ENCODE assay signal across 8 cellular contexts in genomic region chr19:1173845-1174809, GRCh38. TPM values are rescaled to one million over a fixed set of nuclear protein-coding genes. Genes with fewer than 3 reads are reported as not detected.
DNase-seq lines count a peak whose midpoint lies in the region; ATAC-seq, FAIRE-seq and TF ChIP-seq lines count a peak whose summit lies in the region.

TSS of gene SBNO2 (minus strand) at chr19:1174268. CDS start at chr19:1154276, 19,992 bp downstream.

- peak within 1 kb of the TSS; percentile 96 for H3K4me2 ChIP-seq in HCT116 (ENCODE audit: low read length)

- no peak for TF ChIP-seq RAD21 in HCT116 (IDR thresholded peaks at IDR 0.05; ENCODE audit: low read depth)

- TF ChIP-seq CTCF in HCT116 (IDR thresholded peaks at IDR 0.05 in 2 of 3, conservative IDR thresholded peaks at IDR 0.05 in 1 of 3; ENCODE audit: borderline replicate concordance in 1 of 3, insufficient read depth in 1 of 3, low read depth in 2 of 3, low read length in 2 of 3) (no peak), right atrium auricular region (IDR thresholded peaks at IDR 0.05) (no peak)

- TF ChIP-seq POLR2A in HCT116 (IDR thresholded peaks at IDR 0.05; ENCODE audit: borderline replicate concordance, extremely low read depth, insufficient read depth, insufficient read length) = peak; percentile 71

- H3K9me2 ChIP-seq in HCT116 (ENCODE audit: insufficient read depth) = no peaks in the 10 kb centered on the region

- H3K9me3 ChIP-seq in HCT116 (ENCODE audit: control insufficient read depth in 1 of 2, insufficient read depth in 1 of 2, low read depth in 1 of 2, low read length in 2 of 2) (no peaks in the 10 kb centered on the region), right atrium auricular region (no peaks in the 10 kb centered on the region)

- CTCF ChIA-PET in HCT116 (lab: Charles Lee) = interaction anchor here (0.5 kb wide), 1 partner anchor 404 kb away, joined by 4 read pairs; no protein-coding TSS in a partner anchor

- no peak within 1 kb of the TSS for H2AFZ ChIP-seq in HCT116 (ENCODE audit: low read depth, low read length, poor library complexity, severe bottlenecking)

- H3K79me2 ChIP-seq in HCT116 (ENCODE audit: insufficient read depth, low read length) = peaks cover 49% of the 10 kb centered on the region

- POLR2A ChIA-PET in HCT116 (lab: Charles Lee) = no interaction called here

- H3K27ac ChIP-seq in HCT116 (ENCODE audit: low read depth, low read length) (peak within 1 kb of the TSS; percentile 92), right atrium auricular region (peak within 1 kb of the TSS; percentile 85 to 90)

- no TSS peak for BruUV-seq in HCT116 (replicated peaks; lab: Mats Ljungman, UMichigan)

- H3K27me3 ChIP-seq in HCT116 (ENCODE audit: insufficient read depth, low read length) (no peaks in the 10 kb centered on the region), right atrium auricular region (no peaks in the 10 kb centered on the region)

- ATAC-seq in HCT116 = peak; percentile 65

- H3K36me3 ChIP-seq in HCT116 (ENCODE audit: control insufficient read depth in 1 of 2, insufficient read depth in 2 of 2, low read length in 2 of 2) (peaks cover 0 to 7% of the 10 kb centered on the region in 2 experiments; a peak in 1 of 4 replicates), right atrium auricular region (no peaks in the 10 kb centered on the region)

- peak within 1 kb of the TSS; percentile 99 for H3K9ac ChIP-seq in HCT116 (ENCODE audit: low read length)

- H3K4me1 ChIP-seq in HCT116 (ENCODE audit: control insufficient read depth in 1 of 2, insufficient read depth in 2 of 2, low read length in 2 of 2) = peaks cover 64 to 86% of the 10 kb centered on the region in 2 experiments
- H3K4me1 ChIP-seq in right atrium auricular region = peaks cover 0 to 32% of the 10 kb centered on the region in 2 donors

- H4K20me1 ChIP-seq in HCT116 (ENCODE audit: insufficient read depth) = no peaks in the 10 kb centered on the region

- H3K4me3 ChIP-seq in HCT116 (replicated peaks in 1 of 2; ENCODE audit: low read depth in 1 of 2, low read length in 2 of 2) = peak within 1 kb of the TSS; percentile 95 to 98
- peak within 1 kb of the TSS; percentile 83 to 92 for H3K4me3 ChIP-seq in right atrium auricular region

- intact Hi-C loops in HCT116 (cut with micrococcal nuclease) = no loop called here

- RAD21 ChIA-PET in HCT116 (lab: Charles Lee; ENCODE audit: low non-redundant PET in 1 of 2, low total read pairs in 2 of 2, uncharacterized antibody in 2 of 2, unreplicated experiment in 2 of 2) = no interaction called here

- DNase-seq in DMS 273 (lab: John Stamatoyannopoulos, UW; ENCODE audit: unreplicated experiment) = peak; percentile 94
- peak; percentile 72 for DNase-seq in HCT116 (ENCODE audit: low read depth, low spot score)
- peak; percentile 77 for DNase-seq in NCI-H146 (lab: John Stamatoyannopoulos, UW)
- peak; percentile 66 for DNase-seq in T-helper 22 cell (ENCODE audit: low read depth)
- DNase-seq in anterior cingulate cortex (lab: John Stamatoyannopoulos, UW) = peak in 55 of 58 donors; percentile 15 to 90 (median 67)
- DNase-seq in right atrium auricular region (ENCODE audit: low spot score) = peak; percentile 93
- peak; percentile 78 for DNase-seq in putamen (ENCODE audit: low spot score)
- DNase-seq in urothelium cell line (ENCODE audit: low spot score) = peak; percentile 86

- FAIRE-seq in urothelium cell line (lab: Jason Lieb, UNC) = no peak

TF ChIP-seq in HCT116, 20 proteins besides CTCF, POLR2A, EP300 and RAD21:
- TF ChIP-seq POLR2AphosphoS5 (IDR thresholded peaks at IDR 0.05; ENCODE audit: low read depth, low read length) (peak; percentile 86), SIN3A (IDR thresholded peaks at IDR 0.05; ENCODE audit: low read depth) (no peak), SRF (IDR thresholded peaks at IDR 0.05; ENCODE audit: low read depth) (no peak), ZFX (IDR thresholded peaks at IDR 0.05) (no peak), JUND (IDR thresholded peaks at IDR 0.05) (no peak), ZNF274 (IDR thresholded peaks at IDR 0.05; ENCODE audit: low read depth, low read length) (no peak), TCF7L2 (IDR thresholded peaks at IDR 0.05; ENCODE audit: borderline replicate concordance, extremely low read depth, insufficient read depth, insufficient read length) (no peak), MAX (IDR thresholded peaks at IDR 0.05) (peak; percentile 75; the same call in 1 of the 2 replicates), ATF3 (IDR thresholded peaks at IDR 0.05) (no peak), EGR1 (IDR thresholded peaks at IDR 0.05; ENCODE audit: low read depth) (peak; percentile 88; the same call in 1 of the 2 replicates), ELF1 (IDR thresholded peaks at IDR 0.05; ENCODE audit: borderline replicate concordance, low read depth) (no peak; the same call in 1 of the 2 replicates), YY1 (IDR thresholded peaks at IDR 0.05; ENCODE audit: extremely low read depth, insufficient replicate concordance, low read depth, low read length) (peak; percentile 97), REST (IDR thresholded peaks at IDR 0.05; ENCODE audit: low read depth) (no peak)
TF ChIP-seq in HCT116: peak in this region for 4.

RNA-seq across cellular contexts. Expression of gene SBNO2, which starts in this region (rescaled TPM):
- total RNA-seq in HCT116 (2021; ENCODE audit: unreplicated experiment) = 66.4 TPM
- 35.8 and 46.2 TPM in 2 replicates for polyA plus RNA-seq in HCT116 (2012)
- 10 to 100 TPM; 14.7 to 17.7 TPM for total RNA-seq in right atrium auricular region

Comparison
In these comparisons a context has a peak if more than half of its experiments do, and no peak if none do; other contexts are left out.
1. Peak in every context shown above with its lines: DNase-seq, ATAC-seq, H3K4me3 ChIP-seq and H3K27ac ChIP-seq.